Comparison of ENCODE assay signal across 8 cellular contexts in the genomic region with DNA sequence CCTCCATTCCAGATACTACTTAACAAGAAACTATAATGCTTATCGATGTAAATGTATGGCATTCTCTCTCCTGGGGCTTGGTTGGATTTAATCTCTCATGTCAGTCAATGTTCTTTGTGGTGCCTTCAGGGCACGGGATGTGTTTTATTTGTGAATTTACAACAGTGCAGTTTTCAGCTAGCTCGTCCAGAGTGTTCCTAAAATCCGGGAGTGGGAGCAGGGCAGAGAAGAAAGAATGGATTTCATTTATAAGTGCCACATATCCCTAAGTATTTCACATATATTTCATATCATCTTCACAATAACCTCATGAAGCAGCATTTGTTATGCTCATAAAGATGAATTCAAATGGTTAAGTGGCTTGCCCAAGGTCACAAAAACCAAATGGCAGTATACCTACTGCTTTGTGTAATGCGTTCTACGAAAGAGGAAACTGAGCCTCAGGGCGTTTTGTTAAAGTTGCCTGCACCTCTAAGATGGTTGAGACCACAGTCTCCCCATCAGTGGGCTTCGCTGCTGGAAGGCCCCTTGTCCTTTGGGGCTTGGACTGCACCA.
DNase-seq lines count a peak whose midpoint lies in the region; ATAC-seq and TF ChIP-seq lines count a peak whose summit lies in the region.

No MANE protein-coding gene starts in this region.

- peak overlapping the region; percentile 65 for H3K4me3 ChIP-seq in SU-DHL-6 (ENCODE audit: insufficient read depth, low read length, poor library complexity, severe bottlenecking)
- peak overlapping the region; percentile 57 for H3K4me3 ChIP-seq in right cardiac atrium (ENCODE audit: low read length)
- H3K4me3 ChIP-seq in stomach smooth muscle (ENCODE audit: low read length in 2 of 2), result peak overlapping the region; percentile 57 to 83

- peaks cover 26% of the 10 kb centered on the region for H3K79me2 ChIP-seq in SU-DHL-6 (ENCODE audit: insufficient read depth, low read length)

- WGBS in right cardiac atrium, result 20% methylated on average over 8 of the region's 8 CpGs

- CTCF ChIA-PET in activated CD4-positive, alpha-beta T cell treated with anti-CD3 and anti-CD28 coated beads, Interleukin-2, amount 10 ng/mL, durations not matched to agents 7 days and 5 days (lab: Charles Lee), result interaction anchor here (0.9 to 5.4 kb wide), 19 partner anchors 9 to 332 kb away, joined by 3 to 53 read pairs (median 4); no protein-coding TSS in a partner anchor

- H3K4me1 ChIP-seq in right cardiac atrium (ENCODE audit: control insufficient read depth, insufficient read depth, low read length), result peaks cover 12% of the 10 kb centered on the region
- H3K4me1 ChIP-seq in stomach smooth muscle (ENCODE audit: control insufficient read depth, insufficient read depth, low read length), result peaks cover 12% of the 10 kb centered on the region

- H3K9ac ChIP-seq in SU-DHL-6 (ENCODE audit: low read length) (peak overlapping the region; percentile 84), stomach smooth muscle (ENCODE audit: low read length in 2 of 2) (no peak overlapping the region)

- H3K9me2 ChIP-seq in SU-DHL-6 (replicated peaks; ENCODE audit: insufficient read depth, low read length), result no peaks in the 10 kb centered on the region

- H4K20me1 ChIP-seq in SU-DHL-6 (ENCODE audit: low read depth, low read length), result peaks cover 4% of the 10 kb centered on the region; the same call in 1 of the 2 replicates

- H3K27me3 Mint-ChIP-seq in activated CD4-positive, alpha-beta T cell treated with anti-CD3 and anti-CD28 coated beads, Interleukin-2, amount 10 ng/mL, durations not matched to agents 7 days and 5 days, result peaks cover 6% of the 10 kb centered on the region

- H3K27me3 ChIP-seq in SU-DHL-6 (ENCODE audit: low read length) (no peaks in the 10 kb centered on the region), right cardiac atrium (ENCODE audit: control insufficient read depth, insufficient read depth) (no peaks in the 10 kb centered on the region), stomach smooth muscle (ENCODE audit: control insufficient read depth in 1 of 2, insufficient read depth in 2 of 2, low read length in 2 of 2) (no peaks in the 10 kb centered on the region)

- H3K36me3 Mint-ChIP-seq in activated CD4-positive, alpha-beta T cell treated with anti-CD3 and anti-CD28 coated beads, Interleukin-2, amount 10 ng/mL, durations not matched to agents 7 days and 5 days (ENCODE audit: low read depth), result peaks cover 5% of the 10 kb centered on the region

- POLR2A ChIA-PET in activated CD4-positive, alpha-beta T cell treated with anti-CD3 and anti-CD28 coated beads, Interleukin-2, amount 10 ng/mL, durations not matched to agents 7 days and 5 days (lab: Charles Lee), result no interaction called here

- H3K36me3 ChIP-seq in SU-DHL-6 (ENCODE audit: low read length) (no peaks in the 10 kb centered on the region), stomach smooth muscle (ENCODE audit: control insufficient read depth in 2 of 2, insufficient read depth in 2 of 2, low read length in 2 of 2) (no peaks in the 10 kb centered on the region)

- H2AFZ ChIP-seq in SU-DHL-6 (ENCODE audit: low read depth, low read length, severe bottlenecking), result peak overlapping the region; percentile 62

- no peaks in the 10 kb centered on the region for H3K9me3 ChIP-seq in SU-DHL-6 (ENCODE audit: insufficient read depth, low read length)
- no peaks in the 10 kb centered on the region for H3K9me3 ChIP-seq in right cardiac atrium (ENCODE audit: control insufficient read depth, low read length)
- H3K9me3 ChIP-seq in stomach smooth muscle (ENCODE audit: control insufficient read depth in 2 of 2, low read length in 2 of 2), result no peaks in the 10 kb centered on the region

- intact Hi-C loops in right cardiac atrium (cut with DNase I), result loop anchor here (5.0 to 10.0 kb wide), 8 partner anchors 88 to 296 kb away; partner anchors contain the start of gene MGAT5 (in 1 of the 4)

- H3K9me3 Mint-ChIP-seq in activated CD4-positive, alpha-beta T cell treated with anti-CD3 and anti-CD28 coated beads, Interleukin-2, amount 10 ng/mL, durations not matched to agents 7 days and 5 days, result no peaks in the 10 kb centered on the region

- H3K27ac Mint-ChIP-seq in activated CD4-positive, alpha-beta T cell treated with anti-CD3 and anti-CD28 coated beads, Interleukin-2, amount 10 ng/mL, durations not matched to agents 7 days and 5 days, result peak overlapping the region; percentile 98

- H3K27ac ChIP-seq in SU-DHL-6 (ENCODE audit: low read depth, low read length), result no peak overlapping the region
- peak overlapping the region; percentile 77 for H3K27ac ChIP-seq in right cardiac atrium (ENCODE audit: low read length)
- no peak overlapping the region for H3K27ac ChIP-seq in stomach smooth muscle (ENCODE audit: low read length)

- peak overlapping the region; percentile 76 for H3K4me2 ChIP-seq in SU-DHL-6 (ENCODE audit: low read depth, low read length, poor library complexity, severe bottlenecking)

- peak overlapping the region; percentile 96 for H3K4me3 Mint-ChIP-seq in activated CD4-positive, alpha-beta T cell treated with anti-CD3 and anti-CD28 coated beads, Interleukin-2, amount 10 ng/mL, durations not matched to agents 7 days and 5 days

- H3F3A ChIP-seq in SU-DHL-6 (ENCODE audit: insufficient read depth), result peaks cover 6% of the 10 kb centered on the region; the same call in 1 of the 2 replicates

- no peak for TF ChIP-seq CTCF in SU-DHL-6 (IDR thresholded peaks at IDR 0.05; ENCODE audit: insufficient read depth, low read length, poor library complexity, severe bottlenecking)

- ATAC-seq in HG02973 (IDR thresholded peaks at IDR 0.05; ENCODE audit: unreplicated experiment) (peak; percentile 8), right cardiac atrium (no peak)

- H3K4me1 Mint-ChIP-seq in activated CD4-positive, alpha-beta T cell treated with anti-CD3 and anti-CD28 coated beads, Interleukin-2, amount 10 ng/mL, durations not matched to agents 7 days and 5 days, result peaks cover 44% of the 10 kb centered on the region

- DNase-seq in activated CD4-positive, alpha-beta T cell treated with anti-CD3 and anti-CD28 coated beads, Interleukin-2, amount 10 ng/mL, durations not matched to agents 7 days and 5 days, result no peak
- no peak for DNase-seq in activated CD4-positive, alpha-beta T cell treated with anti-CD3 and anti-CD28 coated beads, Interleukin-2, amount 50 U/mL, for 1 hour
- no peak for DNase-seq in right cardiac atrium
- DNase-seq in NCI-H146 treated with DMSO at 0.1 percent for 48 hours (lab: John Stamatoyannopoulos, UW; ENCODE audit: unreplicated experiment), result no peak
- no peak for DNase-seq in activated CD8-positive, alpha-beta memory T cell treated with anti-CD3 and anti-CD28 coated beads for 24 hours
